In the genomic region with DNA sequence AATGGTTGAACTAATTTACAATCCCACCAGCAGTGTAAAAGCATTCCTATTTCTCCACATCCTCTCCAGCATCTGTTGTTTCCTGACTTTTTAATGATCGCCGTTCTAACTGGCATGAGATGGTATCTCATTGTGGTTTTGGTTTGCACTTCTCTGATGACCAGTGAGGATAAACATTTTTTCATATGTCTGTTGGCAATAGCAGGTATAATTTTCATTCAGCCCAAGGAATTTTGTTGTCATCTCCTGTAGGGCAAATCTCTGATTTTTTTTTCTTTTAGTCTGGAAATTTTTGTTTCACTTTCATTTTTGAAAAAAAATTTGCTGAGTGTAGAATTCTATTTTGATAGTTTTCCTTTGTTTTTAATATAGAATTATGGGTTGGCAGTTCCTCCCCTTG, we compare ENCODE assay signal across 8 cellular contexts.
DNase-seq lines count a peak whose midpoint lies in the region; ATAC-seq and TF ChIP-seq lines count a peak whose summit lies in the region.
"Not testable (repeated sequence)": the region's sequence is repeated elsewhere in the genome, so short reads cannot be mapped to it uniquely, and the experiment has no call there.

No MANE protein-coding gene starts in this region.

- POLR2A ChIA-PET in activated CD8-positive, alpha-beta T cell treated with anti-CD3 and anti-CD28 coated beads for 36 hours (lab: Charles Lee): not testable (repeated sequence)

- not testable (repeated sequence) for H3K27ac Mint-ChIP-seq in activated CD8-positive, alpha-beta T cell treated with anti-CD3 and anti-CD28 coated beads for 36 hours; activated naive CD8-positive, alpha-beta T cell treated with anti-CD3 and anti-CD28 coated beads for 36 hours; natural killer cell

- H3K9me3 ChIP-seq in DND-41 (ENCODE audit: insufficient read depth, low read length, severe bottlenecking); SJSA1 (replicated peaks): not testable (repeated sequence)

- H3K4me1 ChIP-seq in DND-41 (ENCODE audit: insufficient read depth, low read length); SJSA1 (replicated peaks): not testable (repeated sequence)

- H3K36me3 Mint-ChIP-seq in activated CD8-positive, alpha-beta T cell treated with anti-CD3 and anti-CD28 coated beads for 36 hours (ENCODE audit: low read depth); activated naive CD8-positive, alpha-beta T cell treated with anti-CD3 and anti-CD28 coated beads for 36 hours; natural killer cell: not testable (repeated sequence)

- not testable (repeated sequence) for H3K36me3 ChIP-seq in DND-41 (ENCODE audit: insufficient read depth, low read length); SJSA1

- not testable (repeated sequence) for H3K4me1 Mint-ChIP-seq in activated CD8-positive, alpha-beta T cell treated with anti-CD3 and anti-CD28 coated beads for 36 hours (ENCODE audit: low read depth); activated naive CD8-positive, alpha-beta T cell treated with anti-CD3 and anti-CD28 coated beads for 36 hours; natural killer cell

- peak overlapping the region; percentile 30; the same call in 1 of the 2 replicates for H3K4me2 ChIP-seq in DND-41 (ENCODE audit: insufficient read depth, low read length)

- not testable (repeated sequence) for TF ChIP-seq CTCF in DND-41 (IDR thresholded peaks at IDR 0.05; ENCODE audit: borderline replicate concordance, extremely low read depth, low read length, poor library complexity, severe bottlenecking); activated CD8-positive, alpha-beta T cell treated with anti-CD3 and anti-CD28 coated beads for 36 hours (IDR thresholded peaks at IDR 0.05); choroid plexus epithelial cell (conservative IDR thresholded peaks at IDR 0.05; ENCODE audit: low read depth, low read length); natural killer cell (IDR thresholded peaks at IDR 0.05)

- peak; percentile 7 for DNase-seq in A172 (ENCODE audit: low spot score)
- not testable (repeated sequence) for DNase-seq in DND-41; Jurkat, Clone E6-1 (ENCODE audit: low read depth, low spot score); SJSA1 (ENCODE audit: low read depth in 1 of 2, low spot score in 2 of 2); activated CD8-positive, alpha-beta T cell treated with anti-CD3 and anti-CD28 coated beads for 36 hours; activated naive CD8-positive, alpha-beta T cell treated with anti-CD3 and anti-CD28 coated beads for 36 hours; choroid plexus epithelial cell (ENCODE audit: low read depth); natural killer cell

- intact Hi-C loops in activated CD8-positive, alpha-beta T cell treated with anti-CD3 and anti-CD28 coated beads for 36 hours (cut with micrococcal nuclease); natural killer cell (cut with micrococcal nuclease): not testable (repeated sequence)

- H3K27me3 ChIP-seq in DND-41 (ENCODE audit: insufficient read depth, low read length, poor library complexity); SJSA1 (replicated peaks): not testable (repeated sequence)

- not testable (repeated sequence) for H4K20me1 ChIP-seq in DND-41 (ENCODE audit: insufficient read depth, low read length)

- CTCF ChIA-PET in activated CD8-positive, alpha-beta T cell treated with anti-CD3 and anti-CD28 coated beads for 36 hours (lab: Charles Lee): not testable (repeated sequence)

- not testable (repeated sequence) for H3K4me3 ChIP-seq in DND-41 (ENCODE audit: low read depth in 1 of 2, low read length in 2 of 2)
- peak overlapping the region; percentile 1 for H3K4me3 ChIP-seq in Jurkat, Clone E6-1 (ENCODE audit: low read length)
- H3K4me3 ChIP-seq in SJSA1: peak overlapping the region; percentile 28
- H3K4me3 ChIP-seq in choroid plexus epithelial cell (ENCODE audit: low read depth, low read length): peak overlapping the region; percentile 28

- not testable (repeated sequence) for H3K9ac ChIP-seq in DND-41 (ENCODE audit: low read depth, low read length)

- not testable (repeated sequence) for H3K79me2 ChIP-seq in DND-41 (ENCODE audit: insufficient read depth, low read length)

- not testable (repeated sequence) for H3K27me3 Mint-ChIP-seq in activated CD8-positive, alpha-beta T cell treated with anti-CD3 and anti-CD28 coated beads for 36 hours; activated naive CD8-positive, alpha-beta T cell treated with anti-CD3 and anti-CD28 coated beads for 36 hours; natural killer cell (ENCODE audit: low read depth in 2 of 2)

- not testable (repeated sequence) for H2AFZ ChIP-seq in DND-41 (ENCODE audit: low read depth, low read length)

- not testable (repeated sequence) for H3K27ac ChIP-seq in DND-41 (ENCODE audit: low read length); SJSA1

- peak; percentile 53; the same call in 1 of the 3 replicates for ATAC-seq in DND-41 (ENCODE audit: insufficient read depth, low read depth)
- not testable (repeated sequence) for ATAC-seq in activated CD8-positive, alpha-beta T cell treated with anti-CD3 and anti-CD28 coated beads for 36 hours; natural killer cell

- H3K4me3 Mint-ChIP-seq in activated CD8-positive, alpha-beta T cell treated with anti-CD3 and anti-CD28 coated beads for 36 hours: peak overlapping the region; percentile 1
- peak overlapping the region; percentile 40 for H3K4me3 Mint-ChIP-seq in activated naive CD8-positive, alpha-beta T cell treated with anti-CD3 and anti-CD28 coated beads for 36 hours
- H3K4me3 Mint-ChIP-seq in natural killer cell: peak overlapping the region; percentile 31

- not testable (repeated sequence) for H3K9me3 Mint-ChIP-seq in activated CD8-positive, alpha-beta T cell treated with anti-CD3 and anti-CD28 coated beads for 36 hours; activated naive CD8-positive, alpha-beta T cell treated with anti-CD3 and anti-CD28 coated beads for 36 hours; natural killer cell
